ENCODE assay signal across 1 cellular context in the genomic region with DNA sequence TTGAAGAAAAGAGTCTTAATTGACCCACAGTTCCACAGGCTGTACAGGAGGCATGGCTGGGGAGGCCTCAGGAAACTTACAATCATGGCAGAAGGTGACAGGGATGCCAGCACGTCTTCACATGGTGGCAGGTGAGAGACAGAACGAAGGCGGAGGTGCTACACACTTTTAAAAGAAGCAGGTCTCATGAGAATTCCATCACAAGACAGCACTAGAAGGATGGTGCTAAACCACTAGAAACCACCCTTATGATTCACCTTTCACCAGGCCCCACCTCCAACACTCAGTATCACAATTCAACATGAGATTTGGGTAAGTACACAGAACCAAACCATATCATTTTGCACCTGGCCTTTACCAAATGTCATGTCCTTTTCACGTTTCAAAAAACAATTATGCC.
TF ChIP-seq lines count a peak whose summit lies in the region.

No MANE protein-coding gene starts in this region.

TF ChIP-seq in GM12878, 131 proteins besides CTCF, POLR2A, EP300 and RAD21:
- 0 out of 2 replicates have a peak, but pooled peaks have one; percentile 21 for TF ChIP-seq ATF7 (IDR thresholded peaks at IDR 0.05; ENCODE audit: low read depth)
- TF ChIP-seq, protein P1, sequence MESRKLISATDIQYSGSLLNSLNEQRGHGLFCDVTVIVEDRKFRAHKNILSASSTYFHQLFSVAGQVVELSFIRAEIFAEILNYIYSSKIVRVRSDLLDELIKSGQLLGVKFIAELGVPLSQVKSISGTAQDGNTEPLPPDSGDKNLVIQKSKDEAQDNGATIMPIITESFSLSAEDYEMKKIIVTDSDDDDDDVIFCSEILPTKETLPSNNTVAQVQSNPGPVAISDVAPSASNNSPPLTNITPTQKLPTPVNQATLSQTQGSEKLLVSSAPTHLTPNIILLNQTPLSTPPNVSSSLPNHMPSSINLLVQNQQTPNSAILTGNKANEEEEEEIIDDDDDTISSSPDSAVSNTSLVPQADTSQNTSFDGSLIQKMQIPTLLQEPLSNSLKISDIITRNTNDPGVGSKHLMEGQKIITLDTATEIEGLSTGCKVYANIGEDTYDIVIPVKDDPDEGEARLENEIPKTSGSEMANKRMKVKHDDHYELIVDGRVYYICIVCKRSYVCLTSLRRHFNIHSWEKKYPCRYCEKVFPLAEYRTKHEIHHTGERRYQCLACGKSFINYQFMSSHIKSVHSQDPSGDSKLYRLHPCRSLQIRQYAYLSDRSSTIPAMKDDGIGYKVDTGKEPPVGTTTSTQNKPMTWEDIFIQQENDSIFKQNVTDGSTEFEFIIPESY (IDR thresholded peaks at IDR 0.05): no peak
- TF ChIP-seq STAT1 (conservative IDR thresholded peaks at IDR 0.05): no peak
- no peak for TF ChIP-seq ZNF217 (IDR thresholded peaks at IDR 0.05)
- no peak for TF ChIP-seq HCFC1 (IDR thresholded peaks at IDR 0.05; ENCODE audit: low read length)
- no peak for TF ChIP-seq BRCA1 (IDR thresholded peaks at IDR 0.05; ENCODE audit: low read depth, low read length)
- peak; percentile 32; the same call in 1 of the 2 replicates for TF ChIP-seq MTA2 (IDR thresholded peaks at IDR 0.05; ENCODE audit: low read depth)
- no peak for TF ChIP-seq MEF2A (IDR thresholded peaks at IDR 0.05; ENCODE audit: insufficient read depth, low read depth, low read length)
- 0 out of 2 replicates have a peak, but pooled peaks have one; percentile 14 for TF ChIP-seq RELB (IDR thresholded peaks at IDR 0.05; ENCODE audit: low read depth)
- no peak for TF ChIP-seq BMI1 (IDR thresholded peaks at IDR 0.05; ENCODE audit: borderline replicate concordance)
- TF ChIP-seq IKZF2 (IDR thresholded peaks at IDR 0.05): peak; percentile 42 to 47; a peak in 2 of 4 replicates
- TF ChIP-seq SKIL (IDR thresholded peaks at IDR 0.05; ENCODE audit: low read depth, poor library complexity, severe bottlenecking): peak; percentile 73
- no peak for TF ChIP-seq SPI1 (IDR thresholded peaks at IDR 0.05; ENCODE audit: borderline replicate concordance, insufficient read depth, low read depth, low read length)
- no peak for TF ChIP-seq RAD51 (IDR thresholded peaks at IDR 0.05)
- peak; percentile 71 for TF ChIP-seq MEF2B (IDR thresholded peaks at IDR 0.05; ENCODE audit: partially characterized antibody, poor library complexity, severe bottlenecking)
- no peak for TF ChIP-seq HSF1 (IDR thresholded peaks at IDR 0.05; ENCODE audit: low read depth, low read length)
- no peak for TF ChIP-seq YY1 (IDR thresholded peaks at IDR 0.05; ENCODE audit: low read depth, low read length)
- TF ChIP-seq ATF3 (IDR thresholded peaks at IDR 0.05; ENCODE audit: borderline replicate concordance, extremely low read depth, low read depth, low read length): no peak
- TF ChIP-seq MYB (IDR thresholded peaks at IDR 0.05; ENCODE audit: borderline replicate concordance, low read depth, low read length): no peak
- TF ChIP-seq, protein P2, sequence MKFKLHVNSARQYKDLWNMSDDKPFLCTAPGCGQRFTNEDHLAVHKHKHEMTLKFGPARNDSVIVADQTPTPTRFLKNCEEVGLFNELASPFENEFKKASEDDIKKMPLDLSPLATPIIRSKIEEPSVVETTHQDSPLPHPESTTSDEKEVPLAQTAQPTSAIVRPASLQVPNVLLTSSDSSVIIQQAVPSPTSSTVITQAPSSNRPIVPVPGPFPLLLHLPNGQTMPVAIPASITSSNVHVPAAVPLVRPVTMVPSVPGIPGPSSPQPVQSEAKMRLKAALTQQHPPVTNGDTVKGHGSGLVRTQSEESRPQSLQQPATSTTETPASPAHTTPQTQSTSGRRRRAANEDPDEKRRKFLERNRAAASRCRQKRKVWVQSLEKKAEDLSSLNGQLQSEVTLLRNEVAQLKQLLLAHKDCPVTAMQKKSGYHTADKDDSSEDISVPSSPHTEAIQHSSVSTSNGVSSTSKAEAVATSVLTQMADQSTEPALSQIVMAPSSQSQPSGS (IDR thresholded peaks at IDR 0.05; ENCODE audit: low read length): no peak
- TF ChIP-seq CHD1 (IDR thresholded peaks at IDR 0.05; ENCODE audit: low read depth, low read length): no peak
- no peak for TF ChIP-seq RFX5 (IDR thresholded peaks at IDR 0.05; ENCODE audit: low read depth, low read length)
- no peak for TF ChIP-seq SUZ12 (IDR thresholded peaks at IDR 0.05; ENCODE audit: unreplicated experiment)
- no peak for TF ChIP-seq CREM (IDR thresholded peaks at IDR 0.05; ENCODE audit: low read depth)
- TF ChIP-seq FOXK2 (IDR thresholded peaks at IDR 0.05): no peak
- TF ChIP-seq, protein P3, sequence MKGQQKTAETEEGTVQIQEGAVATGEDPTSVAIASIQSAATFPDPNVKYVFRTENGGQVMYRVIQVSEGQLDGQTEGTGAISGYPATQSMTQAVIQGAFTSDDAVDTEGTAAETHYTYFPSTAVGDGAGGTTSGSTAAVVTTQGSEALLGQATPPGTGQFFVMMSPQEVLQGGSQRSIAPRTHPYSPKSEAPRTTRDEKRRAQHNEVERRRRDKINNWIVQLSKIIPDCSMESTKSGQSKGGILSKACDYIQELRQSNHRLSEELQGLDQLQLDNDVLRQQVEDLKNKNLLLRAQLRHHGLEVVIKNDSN (IDR thresholded peaks at IDR 0.05; ENCODE audit: borderline replicate concordance, extremely low read length, insufficient read depth, low read depth, low read length): no peak
- TF ChIP-seq SREBF2 (IDR thresholded peaks at IDR 0.05; ENCODE audit: low read length): no peak
- peak in 1 of 2 experiments; percentile 38; a peak in 1 of 4 replicates for TF ChIP-seq BHLHE40 (IDR thresholded peaks at IDR 0.05; ENCODE audit: borderline replicate concordance in 1 of 2, low read depth in 2 of 2, low read length in 1 of 2)
- TF ChIP-seq SREBF1 (IDR thresholded peaks at IDR 0.05; ENCODE audit: low read length): no peak
- TF ChIP-seq RB1 (IDR thresholded peaks at IDR 0.05; ENCODE audit: borderline replicate concordance): no peak
- TF ChIP-seq, protein P4, sequence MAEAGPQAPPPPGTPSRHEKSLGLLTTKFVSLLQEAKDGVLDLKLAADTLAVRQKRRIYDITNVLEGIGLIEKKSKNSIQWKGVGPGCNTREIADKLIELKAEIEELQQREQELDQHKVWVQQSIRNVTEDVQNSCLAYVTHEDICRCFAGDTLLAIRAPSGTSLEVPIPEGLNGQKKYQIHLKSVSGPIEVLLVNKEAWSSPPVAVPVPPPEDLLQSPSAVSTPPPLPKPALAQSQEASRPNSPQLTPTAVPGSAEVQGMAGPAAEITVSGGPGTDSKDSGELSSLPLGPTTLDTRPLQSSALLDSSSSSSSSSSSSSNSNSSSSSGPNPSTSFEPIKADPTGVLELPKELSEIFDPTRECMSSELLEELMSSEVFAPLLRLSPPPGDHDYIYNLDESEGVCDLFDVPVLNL (IDR thresholded peaks at IDR 0.05; ENCODE audit: low read depth, low read length): no peak
- no peak for TF ChIP-seq NFIC (IDR thresholded peaks at IDR 0.05; ENCODE audit: low read depth, low read length)
- TF ChIP-seq, protein P5, sequence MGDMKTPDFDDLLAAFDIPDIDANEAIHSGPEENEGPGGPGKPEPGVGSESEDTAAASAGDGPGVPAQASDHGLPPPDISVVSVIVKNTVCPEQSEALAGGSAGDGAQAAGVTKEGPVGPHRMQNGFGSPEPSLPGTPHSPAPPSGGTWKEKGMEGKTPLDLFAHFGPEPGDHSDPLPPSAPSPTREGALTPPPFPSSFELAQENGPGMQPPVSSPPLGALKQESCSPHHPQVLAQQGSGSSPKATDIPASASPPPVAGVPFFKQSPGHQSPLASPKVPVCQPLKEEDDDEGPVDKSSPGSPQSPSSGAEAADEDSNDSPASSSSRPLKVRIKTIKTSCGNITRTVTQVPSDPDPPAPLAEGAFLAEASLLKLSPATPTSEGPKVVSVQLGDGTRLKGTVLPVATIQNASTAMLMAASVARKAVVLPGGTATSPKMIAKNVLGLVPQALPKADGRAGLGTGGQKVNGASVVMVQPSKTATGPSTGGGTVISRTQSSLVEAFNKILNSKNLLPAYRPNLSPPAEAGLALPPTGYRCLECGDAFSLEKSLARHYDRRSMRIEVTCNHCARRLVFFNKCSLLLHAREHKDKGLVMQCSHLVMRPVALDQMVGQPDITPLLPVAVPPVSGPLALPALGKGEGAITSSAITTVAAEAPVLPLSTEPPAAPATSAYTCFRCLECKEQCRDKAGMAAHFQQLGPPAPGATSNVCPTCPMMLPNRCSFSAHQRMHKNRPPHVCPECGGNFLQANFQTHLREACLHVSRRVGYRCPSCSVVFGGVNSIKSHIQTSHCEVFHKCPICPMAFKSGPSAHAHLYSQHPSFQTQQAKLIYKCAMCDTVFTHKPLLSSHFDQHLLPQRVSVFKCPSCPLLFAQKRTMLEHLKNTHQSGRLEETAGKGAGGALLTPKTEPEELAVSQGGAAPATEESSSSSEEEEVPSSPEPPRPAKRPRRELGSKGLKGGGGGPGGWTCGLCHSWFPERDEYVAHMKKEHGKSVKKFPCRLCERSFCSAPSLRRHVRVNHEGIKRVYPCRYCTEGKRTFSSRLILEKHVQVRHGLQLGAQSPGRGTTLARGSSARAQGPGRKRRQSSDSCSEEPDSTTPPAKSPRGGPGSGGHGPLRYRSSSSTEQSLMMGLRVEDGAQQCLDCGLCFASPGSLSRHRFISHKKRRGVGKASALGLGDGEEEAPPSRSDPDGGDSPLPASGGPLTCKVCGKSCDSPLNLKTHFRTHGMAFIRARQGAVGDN (IDR thresholded peaks at IDR 0.05): no peak
